In the genomic region with DNA sequence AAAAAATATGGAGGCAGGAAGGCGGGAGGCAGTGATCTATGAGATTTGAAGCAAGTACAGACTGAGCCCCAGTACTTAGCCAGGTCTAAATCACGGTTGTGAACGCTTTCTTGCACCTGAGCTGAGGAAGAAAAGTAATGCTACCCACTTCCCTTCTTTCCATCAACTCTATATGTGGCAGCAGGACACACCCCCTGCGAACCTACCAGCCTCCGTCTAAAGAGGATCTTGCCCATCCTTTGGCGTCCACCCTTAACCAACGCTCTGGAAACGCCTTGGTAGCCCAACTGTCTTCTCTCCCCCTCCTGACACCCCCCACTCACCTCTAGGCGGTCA, we compare ENCODE assay signal across 8 cellular contexts. TPM values are rescaled to one million over a fixed set of nuclear protein-coding genes. Genes with fewer than 3 reads are reported as not detected.
DNase-seq lines count a peak whose midpoint lies in the region; ATAC-seq and TF ChIP-seq lines count a peak whose summit lies in the region.

No MANE protein-coding gene starts in this region.

- H3K4me3 ChIP-seq in kidney epithelial cell (ENCODE audit: low read depth, low read length), result peak overlapping the region; percentile 99
- H3K4me3 ChIP-seq in thymus (ENCODE audit: low read length), result peak overlapping the region; percentile 74

- peak; percentile 1 for ATAC-seq in GM21526 (IDR thresholded peaks at IDR 0.05; ENCODE audit: low FRiP score, unreplicated experiment)

- peaks cover 60% of the 10 kb centered on the region for H3K4me1 Mint-ChIP-seq in activated naive CD8-positive, alpha-beta T cell treated with anti-CD3 and anti-CD28 coated beads for 36 hours

- peaks cover 5% of the 10 kb centered on the region for H3K4me1 ChIP-seq in thymus (ENCODE audit: control insufficient read depth, insufficient read depth, low read length)

- DNase-seq in DMS114 treated with DMSO at 0.1 percent for 48 hours (lab: John Stamatoyannopoulos, UW; ENCODE audit: unreplicated experiment), result peak; percentile 7
- peak; percentile 33 for DNase-seq in KG1 (lab: John Stamatoyannopoulos, UW)
- DNase-seq in activated naive CD8-positive, alpha-beta T cell treated with anti-CD3 and anti-CD28 coated beads for 36 hours, result no peak
- no peak for DNase-seq in kidney epithelial cell (ENCODE audit: low read depth)
- no peak for DNase-seq in SHP77 treated with DMSO at 0.1 percent for 48 hours (lab: John Stamatoyannopoulos, UW)
- DNase-seq in iPS-NIHi11 (ENCODE audit: low spot score), result no peak

- TF ChIP-seq CTCF in kidney epithelial cell (IDR thresholded peaks at IDR 0.05; ENCODE audit: insufficient read depth, low read length, poor library complexity, severe bottlenecking), result no peak

- no peaks in the 10 kb centered on the region for H3K27me3 ChIP-seq in kidney epithelial cell (ENCODE audit: control insufficient read depth, insufficient read depth, low read length)
- no peaks in the 10 kb centered on the region for H3K27me3 ChIP-seq in thymus (ENCODE audit: control insufficient read depth, insufficient read depth)

- WGBS in thymus, result 4% methylated on average over 9 of the region's 9 CpGs

- peak overlapping the region; percentile 90 for H3K4me3 Mint-ChIP-seq in activated naive CD8-positive, alpha-beta T cell treated with anti-CD3 and anti-CD28 coated beads for 36 hours

- peaks cover 22% of the 10 kb centered on the region for H3K36me3 Mint-ChIP-seq in activated naive CD8-positive, alpha-beta T cell treated with anti-CD3 and anti-CD28 coated beads for 36 hours

- peak overlapping the region; percentile 96 for H3K27ac ChIP-seq in thymus (ENCODE audit: low read depth)

- no peaks in the 10 kb centered on the region for H3K9me3 ChIP-seq in thymus (ENCODE audit: control insufficient read depth)

- H3K9me3 Mint-ChIP-seq in activated naive CD8-positive, alpha-beta T cell treated with anti-CD3 and anti-CD28 coated beads for 36 hours, result peaks cover 9% of the 10 kb centered on the region

- H3K27me3 Mint-ChIP-seq in activated naive CD8-positive, alpha-beta T cell treated with anti-CD3 and anti-CD28 coated beads for 36 hours, result no peaks in the 10 kb centered on the region

- peak overlapping the region; percentile 96 for H3K27ac Mint-ChIP-seq in activated naive CD8-positive, alpha-beta T cell treated with anti-CD3 and anti-CD28 coated beads for 36 hours

- H3K36me3 ChIP-seq in kidney epithelial cell (ENCODE audit: control insufficient read depth, insufficient read depth, low read length), result no peaks in the 10 kb centered on the region
- H3K36me3 ChIP-seq in thymus (ENCODE audit: control insufficient read depth, insufficient read depth), result no peaks in the 10 kb centered on the region

RNA-seq across cellular contexts. Expression of gene HMGCS1, which starts 0.5 kb away (rescaled TPM):
- 10 to 100 TPM; 58.4 to 60.2 TPM for total RNA-seq in activated naive CD8-positive, alpha-beta T cell treated with anti-CD3 and anti-CD28 coated beads for 36 hours
- 64.3 and 72.8 TPM in 2 replicates for total RNA-seq in kidney epithelial cell
- 17.8 TPM for polyA plus RNA-seq in thymus

Comparison
In these comparisons a context has a peak if more than half of its experiments do, and no peak if none do; other contexts are left out.
1. DNase-seq: peak in DMS114 treated with DMSO at 0.1 percent for 48 hours (single experiment) and KG1 (single experiment); none in activated naive CD8-positive, alpha-beta T cell treated with anti-CD3 and anti-CD28 coated beads for 36 hours (single experiment), kidney epithelial cell (single experiment), SHP77 treated with DMSO at 0.1 percent for 48 hours (single experiment) and iPS-NIHi11 (single experiment).